In genomic region chr5:5132185-5132584, GRCh38 we compare ENCODE assay signal across 20 cellular contexts. TPM values are rescaled to one million over a fixed set of nuclear protein-coding genes. Genes with fewer than 3 reads are reported as not detected.
DNase-seq lines count a peak whose midpoint lies in the region; ATAC-seq, FAIRE-seq and TF ChIP-seq lines count a peak whose summit lies in the region.
"Had no signal": no experiment of that assay in that cellular context is flagged by ENCODE, and none has a peak within 500 bp of the region (broad histone marks: within the 10 kb centered on the region; RNA-seq: fewer than 3 reads in every experiment).

No MANE protein-coding gene starts in this region.

- H3K4me3 ChIP-seq in HepG2 (replicated peaks in 1 of 3; ENCODE audit: insufficient read depth in 1 of 3, low read depth in 2 of 3, low read length in 3 of 3) (no peak overlapping the region), right lobe of liver (no peak overlapping the region), neural progenitor cell (no peak overlapping the region)
- H3K4me3 ChIP-seq: BLaER1, GM23338 had no signal

- H3K36me3 Mint-ChIP-seq in neural progenitor cell = peaks cover 2% of the 10 kb centered on the region
- H3K36me3 Mint-ChIP-seq: CD14-positive monocyte; CD4-positive, alpha-beta memory T cell had no signal

- TF ChIP-seq CTCF in HepG2 (CRISPR knock-in tag; IDR thresholded peaks at IDR 0.05) = no peak
- TF ChIP-seq CTCF in right lobe of liver (IDR thresholded peaks at IDR 0.05) = no peak
- TF ChIP-seq CTCF in neural progenitor cell (IDR thresholded peaks at IDR 0.05) = no peak

- no peak overlapping the region for H3K4me2 ChIP-seq in HepG2 (ENCODE audit: low read depth, low read length)
- no peak overlapping the region for H3K4me2 ChIP-seq in neural progenitor cell
- H3K4me2 ChIP-seq: BLaER1, GM23338 had no signal

- BruUV-seq in HepG2 (replicated peaks; lab: Mats Ljungman, UMichigan) = no TSS peak

- TF ChIP-seq RAD21 in HepG2 (CRISPR knock-in tag; IDR thresholded peaks at IDR 0.05) = no peak

- no peak overlapping the region for H3K4me3 Mint-ChIP-seq in neural progenitor cell
- H3K4me3 Mint-ChIP-seq: CD14-positive monocyte; CD4-positive, alpha-beta memory T cell; GM23338; HFFc6; IgD-negative memory B cell had no signal

- H3K9ac ChIP-seq in HepG2 (ENCODE audit: insufficient read depth, low read depth, low read length) (no peak overlapping the region), neural progenitor cell (no peak overlapping the region)
- H3K9ac ChIP-seq: BLaER1 had no signal

- intact Hi-C loops in HepG2 (cut with micrococcal nuclease; ENCODE audit: unreplicated experiment) (no loop called here), right lobe of liver (cut with DNase I) (loop anchor here in 1 of 2 donors (10.0 kb wide), 1 partner anchor 263 kb away; no protein-coding TSS in a partner anchor)

- peak overlapping the region; percentile 21 for H3K27ac Mint-ChIP-seq in neural progenitor cell
- H3K27ac Mint-ChIP-seq: CD14-positive monocyte; CD4-positive, alpha-beta memory T cell; GM23338; HFFc6; IgD-negative memory B cell had no signal

- CTCF ChIA-PET in HepG2 (lab: Yijun Ruan, JAX; ENCODE audit: low intra/inter-chr PET ratio, low total read pairs) = no interaction called here

- no peaks in the 10 kb centered on the region for H3F3A ChIP-seq in neural progenitor cell (ENCODE audit: low read depth)

- peaks cover 4% of the 10 kb centered on the region for H3K4me1 Mint-ChIP-seq in neural progenitor cell
- H3K4me1 Mint-ChIP-seq: CD14-positive monocyte; CD4-positive, alpha-beta memory T cell had no signal

- H3K27me3 ChIP-seq in HepG2 (ENCODE audit: control insufficient read depth in 1 of 2, insufficient read depth in 2 of 2, low read length in 2 of 2) (peaks cover 0 to 2% of the 10 kb centered on the region in 2 experiments; a peak in 1 of 5 replicates), right lobe of liver (no peaks in the 10 kb centered on the region), neural progenitor cell (no peaks in the 10 kb centered on the region)
- H3K27me3 ChIP-seq: BLaER1 had no signal

- TF ChIP-seq POLR2A in HepG2 (IDR thresholded peaks at IDR 0.05; ENCODE audit: insufficient read depth in 1 of 2, low read depth in 2 of 2, low read length in 2 of 2) = no peak
- no peak for TF ChIP-seq POLR2A in right lobe of liver (IDR thresholded peaks at IDR 0.05)

- no peaks in the 10 kb centered on the region for H3K36me3 ChIP-seq in HepG2 (replicated peaks in 1 of 2; ENCODE audit: control insufficient read depth in 1 of 2, insufficient read depth in 2 of 2, low read length in 2 of 2)
- no peaks in the 10 kb centered on the region for H3K36me3 ChIP-seq in right lobe of liver
- no peaks in the 10 kb centered on the region for H3K36me3 ChIP-seq in neural progenitor cell
- H3K36me3 ChIP-seq: BLaER1 had no signal

- DNase-seq in HepG2 (ENCODE audit: low spot score) (peak; percentile 5), right lobe of liver (no peak), NCI-H526 (lab: John Stamatoyannopoulos, UW) (peak; percentile 95 to 98), neural progenitor cell (ENCODE audit: low spot score) (no peak), anterior cingulate cortex (lab: John Stamatoyannopoulos, UW) (no peak), NCI-H1694 treated with DMSO at 0.1 percent for 48 hours (lab: John Stamatoyannopoulos, UW) (no peak)
- DNase-seq: 8988T; CD4-positive, alpha-beta memory T cell; DMS153; DMS79; GDM1; HFFc6 had no signal

- H3K27ac ChIP-seq in HepG2 (ENCODE audit: extremely low read length, insufficient read depth, low read length) = no peak overlapping the region
- H3K27ac ChIP-seq in right lobe of liver = no peak overlapping the region
- no peak overlapping the region for H3K27ac ChIP-seq in neural progenitor cell
- H3K27ac ChIP-seq: BLaER1 had no signal

- peaks cover 7% of the 10 kb centered on the region; the same call in 1 of the 2 replicates for H3K9me3 ChIP-seq in HepG2 (ENCODE audit: low read length)
- H3K9me3 ChIP-seq in right lobe of liver = no peaks in the 10 kb centered on the region
- H3K9me3 ChIP-seq in neural progenitor cell (ENCODE audit: low read depth) = no peaks in the 10 kb centered on the region
- H3K9me3 ChIP-seq: BLaER1 had no signal

- peaks cover 7% of the 10 kb centered on the region for H3K27me3 Mint-ChIP-seq in neural progenitor cell (ENCODE audit: insufficient read depth, low read depth)
- H3K27me3 Mint-ChIP-seq: IgD-negative memory B cell had no signal

- H4K20me1 ChIP-seq in HepG2 (ENCODE audit: insufficient read depth, low read length) (no peaks in the 10 kb centered on the region), neural progenitor cell (ENCODE audit: low read depth) (no peaks in the 10 kb centered on the region)
- H4K20me1 ChIP-seq: BLaER1 had no signal

- peaks cover 8% of the 10 kb centered on the region for H3K9me3 Mint-ChIP-seq in neural progenitor cell
- H3K9me3 Mint-ChIP-seq: HFFc6 had no signal

- H3K79me2 ChIP-seq in HepG2 (ENCODE audit: insufficient read depth, low read length) (no peaks in the 10 kb centered on the region), neural progenitor cell (ENCODE audit: low read depth) (no peaks in the 10 kb centered on the region)

- POLR2A ChIA-PET in HepG2 (lab: Yijun Ruan, JAX) = no interaction called here

- no peak for ATAC-seq in HepG2
- no peak for ATAC-seq in right lobe of liver
- ATAC-seq in GM18519 (IDR thresholded peaks at IDR 0.05; ENCODE audit: low FRiP score, unreplicated experiment) = no peak
- ATAC-seq: GM23338, HCT116 had no signal

- FAIRE-seq in HepG2 (lab: Jason Lieb, UNC) = no peak
- FAIRE-seq: GM12892, GM18507 had no signal

- H3K4me1 ChIP-seq in HepG2 (ENCODE audit: insufficient read depth, low read length) = peaks cover 22% of the 10 kb centered on the region
- H3K4me1 ChIP-seq in right lobe of liver = peaks cover 0 to 15% (median 6%) of the 10 kb centered on the region in 4 donors
- no peaks in the 10 kb centered on the region for H3K4me1 ChIP-seq in neural progenitor cell
- H3K4me1 ChIP-seq: BLaER1 had no signal

- 57% methylated on average over 8 of the region's 9 CpGs for WGBS in HepG2 (ENCODE audit: low lambda C conversion rate)
- 84% methylated on average over 9 of the region's 9 CpGs for WGBS in right lobe of liver (ENCODE audit: insufficient coverage, low coverage, low lambda C conversion rate, missing lambda C conversion rate)

- no peak overlapping the region for H2AFZ ChIP-seq in HepG2 (ENCODE audit: low read length)
- no peak overlapping the region for H2AFZ ChIP-seq in neural progenitor cell (replicated peaks)
- H2AFZ ChIP-seq: GM23338 had no signal

- in situ Hi-C loops in HepG2 (cut with HindIII; ENCODE audit: extremely low pct_ligation_motif_present, low pct_unique_long_range_greater_than_20kb) = loop anchor here (10.0 to 25.0 kb wide), 2 partner anchors 257 to 280 kb away; partner anchors contain the start of gene ICE1

- TF ChIP-seq EP300 in HepG2 (IDR thresholded peaks at IDR 0.05; ENCODE audit: low read depth in 2 of 2, low read length in 2 of 2) (no peak), HepG2 (CRISPR knock-in tag; IDR thresholded peaks at IDR 0.05; ENCODE audit: borderline replicate concordance) (no peak)

TF ChIP-seq in HepG2, 621 proteins besides CTCF, POLR2A, EP300 and RAD21 (continues in another document):
- TF ChIP-seq IRF9 (CRISPR knock-in tag; IDR thresholded peaks at IDR 0.05; ENCODE audit: borderline replicate concordance) = no peak
- no peak for TF ChIP-seq GPN1 (CRISPR knock-in tag; IDR thresholded peaks at IDR 0.05; ENCODE audit: borderline replicate concordance)
- TF ChIP-seq RARG (CRISPR knock-in tag; IDR thresholded peaks at IDR 0.05; ENCODE audit: low read depth) = no peak

RNA-seq across cellular contexts. Expression of gene ADAMTS16, which starts 7.9 kb away (rescaled TPM):
- total RNA-seq in HepG2 (2016; rRNA removed; fragmentation: Illumina TruSeq; extraction: Trizol) (0.02 and 0.07 TPM in 2 replicates), right lobe of liver (not detected), neural progenitor cell (ENCODE audit: low replicate concordance) (3.9 and 4.1 TPM in 2 replicates)
- total RNA-seq in HepG2 (2016; cell fraction: cytosol; rRNA removed; fragmentation: Illumina TruSeq; extraction: Trizol; ENCODE audit: low read depth) = not detected in 2 replicates
- total RNA-seq in HepG2 (2016; cell fraction: insoluble cytoplasmic fraction; rRNA removed; fragmentation: Illumina TruSeq; extraction: Trizol) = 0.06 TPM in 1 of 2 replicates, not detected in the other
- 0.06 TPM in 1 of 2 replicates, not detected in the other for total RNA-seq in HepG2 (2016; cell fraction: membrane; rRNA removed; fragmentation: Illumina TruSeq; extraction: Trizol)
- 0.12 and 0.31 TPM in 2 replicates for total RNA-seq in HepG2 (2016; cell fraction: nucleus; rRNA removed; fragmentation: Illumina TruSeq; extraction: Trizol)
- 0.03 and 0.04 TPM in 2 replicates for polyA plus RNA-seq in HepG2 (2011; rRNA removed)
- 0.03 TPM in 2 replicates for polyA plus RNA-seq in HepG2 (2011; cell fraction: cytosol; rRNA removed)
- 0.08 and 0.14 TPM in 2 replicates for polyA plus RNA-seq in HepG2 (2011; cell fraction: nucleus; rRNA removed)
- polyA plus RNA-seq in HepG2 (2012) = 0.16 and 0.47 TPM in 2 replicates
- polyA plus RNA-seq in HepG2 (2016; cell fraction: cytosol; fragmentation: Illumina TruSeq; extraction: Trizol; ENCODE audit: low read depth) = not detected in 2 replicates
- not detected in 2 replicates for polyA plus RNA-seq in HepG2 (2016; cell fraction: insoluble cytoplasmic fraction; fragmentation: Illumina TruSeq; extraction: Trizol; ENCODE audit: low read depth)
- polyA plus RNA-seq in HepG2 (2016; cell fraction: membrane; fragmentation: Illumina TruSeq; extraction: Trizol; ENCODE audit: low read depth) = 0.03 TPM in 1 of 2 replicates, not detected in the other
- not detected in 2 replicates for polyA plus RNA-seq in HepG2 (2016; cell fraction: nucleus; fragmentation: Illumina TruSeq; extraction: Trizol; ENCODE audit: insufficient read depth, low read depth)
- polyA minus RNA-seq in HepG2 (2011; rRNA and poly(A)+ RNA removed; ENCODE audit: low replicate concordance) = 0.06 and 0.12 TPM in 2 replicates
- polyA minus RNA-seq in HepG2 (2011; cell fraction: cytosol; rRNA and poly(A)+ RNA removed) = not detected in 2 replicates
- polyA minus RNA-seq in HepG2 (2011; cell fraction: nucleus; rRNA and poly(A)+ RNA removed) = 0.26 and 0.37 TPM in 2 replicates
- total RNA-seq: CD4-positive, alpha-beta memory T cell had no signal
- polyA plus RNA-seq: CD14-positive monocyte; CD4-positive, alpha-beta memory T cell; IgD-negative memory B cell had no signal

Comparison
In these comparisons a context has a peak if more than half of its experiments do, and no peak if none do; other contexts are left out.
1. DNase-seq: peak in HepG2 (single experiment) and NCI-H526 (2 of 2); none in right lobe of liver (0 of 3), neural progenitor cell (single experiment), anterior cingulate cortex (0 of 58) and NCI-H1694 treated with DMSO at 0.1 percent for 48 hours (single experiment).